24 cellular contexts compared by ENCODE assay signal in genomic region chr14:67736771-67737170, GRCh38. TPM values are rescaled to one million over a fixed set of nuclear protein-coding genes. Genes with fewer than 3 reads are reported as not detected.
DNase-seq lines count a peak whose midpoint lies in the region; ATAC-seq, FAIRE-seq and TF ChIP-seq lines count a peak whose summit lies in the region.
"Had no signal": no experiment of that assay in that cellular context is flagged by ENCODE, and none has a peak within 500 bp of the region (broad histone marks: within the 10 kb centered on the region; RNA-seq: fewer than 3 reads in every experiment).

No MANE protein-coding gene starts in this region.

- no TSS peak for BruUV-seq in Caco-2 (replicated peaks; lab: Mats Ljungman, UMichigan)

- H3K27ac ChIP-seq in small intestine (ENCODE audit: low read depth in 1 of 2, low read length in 1 of 2), result no peak overlapping the region
- H3K27ac ChIP-seq in vagina, result no peak overlapping the region
- H3K27ac ChIP-seq: HL-60 had no signal

- H3K4me3 Mint-ChIP-seq in Caco-2 (ENCODE audit: unreplicated experiment), result no peak overlapping the region
- H3K4me3 Mint-ChIP-seq: CD4-positive, CD25-positive, alpha-beta regulatory T cell; CD8-positive, alpha-beta memory T cell had no signal

- no peak for DNase-seq in Caco-2
- DNase-seq in HTR-8/SVneo (ENCODE audit: insufficient read length, low spot score), result no peak
- DNase-seq in mucosa of descending colon, result peak in 1 of 3 donors; percentile 23
- peak; percentile 35 for DNase-seq in small intestine
- DNase-seq in vagina (ENCODE audit: extremely low spot score in 2 of 2), result no peak
- DNase-seq in activated CD4-positive, alpha-beta T cell treated with anti-CD3 and anti-CD28 coated beads, Interleukin-2, amount 50 U/mL, for 1 hour, result no peak
- DNase-seq: ACHN; BE2C; C1 segment of cervical spinal cord; CD4-positive, CD25-positive, alpha-beta regulatory T cell; CD8-positive, alpha-beta memory T cell; COR-L47; DMS153; DMS79; GDM1; HCEC 1CT; IMR-90 had no signal

- H3K36me3 ChIP-seq in Caco-2 (ENCODE audit: control insufficient read depth, insufficient read depth, low read length), result no peaks in the 10 kb centered on the region
- no peaks in the 10 kb centered on the region for H3K36me3 ChIP-seq in mucosa of descending colon (ENCODE audit: low read depth)
- no peaks in the 10 kb centered on the region for H3K36me3 ChIP-seq in small intestine (ENCODE audit: control insufficient read depth in 2 of 2, insufficient read depth in 2 of 2, low read length in 2 of 2)
- no peaks in the 10 kb centered on the region for H3K36me3 ChIP-seq in vagina
- H3K36me3 ChIP-seq: BE2C had no signal

- H3K27me3 ChIP-seq in Caco-2 (replicated peaks; ENCODE audit: control insufficient read depth, insufficient read depth, low read length) (no peaks in the 10 kb centered on the region), small intestine (ENCODE audit: control insufficient read depth in 2 of 2, insufficient read depth in 2 of 2, low read length in 2 of 2) (no peaks in the 10 kb centered on the region), vagina (no peaks in the 10 kb centered on the region)
- H3K27me3 ChIP-seq: BE2C had no signal

- H3K9me3 ChIP-seq in Caco-2 (no peaks in the 10 kb centered on the region), mucosa of descending colon (no peaks in the 10 kb centered on the region), small intestine (ENCODE audit: control insufficient read depth, low read depth) (no peaks in the 10 kb centered on the region), vagina (no peaks in the 10 kb centered on the region)
- H3K9me3 ChIP-seq: BE2C had no signal

- FAIRE-seq in HTR-8/SVneo (lab: Jason Lieb, UNC) (peak; percentile 52), small intestine (lab: Jason Lieb, UNC) (no peak)
- FAIRE-seq: GM12892, GM18507, H1, K562 had no signal

- H3K9me3 Mint-ChIP-seq in Caco-2 (ENCODE audit: unreplicated experiment), result no peaks in the 10 kb centered on the region
- H3K9me3 Mint-ChIP-seq: CD4-positive, CD25-positive, alpha-beta regulatory T cell; CD8-positive, alpha-beta memory T cell had no signal

- intact Hi-C loops in Caco-2 (cut with micrococcal nuclease; ENCODE audit: unreplicated experiment), result no loop called here
- intact Hi-C loops in mucosa of descending colon (cut with DNase I, micrococcal nuclease), result no loop called here
- intact Hi-C loops in vagina (cut with DNase I), result no loop called here

- no peaks in the 10 kb centered on the region for H3K27me3 Mint-ChIP-seq in Caco-2 (ENCODE audit: insufficient read depth, unreplicated experiment)
- H3K27me3 Mint-ChIP-seq: CD4-positive, CD25-positive, alpha-beta regulatory T cell had no signal

- H3K4me3 ChIP-seq in Caco-2 (ENCODE audit: low read depth, low read length) (no peak overlapping the region), mucosa of descending colon (no peak overlapping the region), small intestine (ENCODE audit: low read depth in 1 of 2, low read length in 2 of 2) (no peak overlapping the region), vagina (no peak overlapping the region)
- H3K4me3 ChIP-seq: K562 had no signal

- peaks cover 26% of the 10 kb centered on the region for H3K4me1 Mint-ChIP-seq in Caco-2 (ENCODE audit: low read depth, unreplicated experiment)
- H3K4me1 Mint-ChIP-seq: CD4-positive, CD25-positive, alpha-beta regulatory T cell had no signal

- peaks cover 19% of the 10 kb centered on the region for H3K4me1 ChIP-seq in Caco-2
- no peaks in the 10 kb centered on the region for H3K4me1 ChIP-seq in mucosa of descending colon (ENCODE audit: low read depth)
- H3K4me1 ChIP-seq in small intestine (ENCODE audit: control insufficient read depth in 2 of 2, insufficient read depth in 1 of 2, low read depth in 1 of 2, low read length in 1 of 2), result no peaks in the 10 kb centered on the region
- peaks cover 5% of the 10 kb centered on the region for H3K4me1 ChIP-seq in vagina
- H3K4me1 ChIP-seq: BE2C had no signal

- TF ChIP-seq CTCF in Caco-2 (IDR thresholded peaks at IDR 0.05; ENCODE audit: insufficient read depth in 1 of 2, low read depth in 1 of 2, low read length in 1 of 2, severe bottlenecking in 1 of 2, unreplicated experiment in 1 of 2), result no peak
- no peak for TF ChIP-seq CTCF in mucosa of descending colon (IDR thresholded peaks at IDR 0.05)
- no peak for TF ChIP-seq CTCF in vagina (IDR thresholded peaks at IDR 0.05)

- CTCF ChIA-PET in Caco-2 (lab: Charles Lee), result no interaction called here

- H3K27ac Mint-ChIP-seq in Caco-2 (ENCODE audit: unreplicated experiment), result peak overlapping the region; percentile 55
- H3K27ac Mint-ChIP-seq: CD4-positive, CD25-positive, alpha-beta regulatory T cell had no signal

- ATAC-seq in mucosa of descending colon (peak; percentile 42), HG03571 (IDR thresholded peaks at IDR 0.05; ENCODE audit: unreplicated experiment) (no peak)
- ATAC-seq: K562 had no signal

- POLR2A ChIA-PET in Caco-2 (lab: Charles Lee), result no interaction called here

- H3K36me3 Mint-ChIP-seq in Caco-2 (ENCODE audit: insufficient read depth, unreplicated experiment), result peaks cover 4% of the 10 kb centered on the region
- H3K36me3 Mint-ChIP-seq: CD4-positive, CD25-positive, alpha-beta regulatory T cell; CD8-positive, alpha-beta memory T cell had no signal

- WGBS in small intestine, 3 donors, result 25 to 72% (median 60%) methylated on average over 4 of the region's 4 CpGs

- no peak for TF ChIP-seq POLR2A in vagina (IDR thresholded peaks at IDR 0.05)

RNA-seq across cellular contexts. Expression of gene RDH12, which starts 35.1 kb away (rescaled TPM):
- 0.28 TPM in 1 of 2 replicates, not detected in the other for total RNA-seq in Caco-2 (2022)
- total RNA-seq in mucosa of descending colon, result not detected
- polyA plus RNA-seq in small intestine, result 1 to 10 TPM in 1 of 3 donors, not detected in 2; 1.4 TPM
- 15.0 TPM for total RNA-seq in vagina
- total RNA-seq: A172; CD4-positive, CD25-positive, alpha-beta regulatory T cell; CD8-positive, alpha-beta memory T cell; IMR-90 had no signal
- polyA plus RNA-seq: CD4-positive, CD25-positive, alpha-beta regulatory T cell; CD8-positive, alpha-beta memory T cell; IMR-90 had no signal

RNA-seq across cellular contexts. Expression of gene RDH11, which starts 41.2 kb away (rescaled TPM):
- total RNA-seq in Caco-2 (2022) (80.2 and 83.1 TPM in 2 replicates), mucosa of descending colon (10 to 100 TPM; 36.0 to 44.1 (median 38.3) TPM), vagina (44.0 TPM)
- polyA plus RNA-seq in small intestine, result 10 to 100 TPM in 1 of 3 donors, 1 to 10 TPM in 2; 5.9 to 63.8 (median 9.4) TPM

Comparison
In these comparisons a context has a peak if more than half of its experiments do, and no peak if none do; other contexts are left out.
1. RNA of gene RDH12, which starts 35.1 kb away (total RNA-seq): 15.0 TPM in vagina (single experiment); 0.28 TPM in Caco-2 and not detected in mucosa of descending colon; every median in the first group is over 10 times any median in the second.